ENCODE assay signal across 9 cellular contexts in the genomic region with DNA sequence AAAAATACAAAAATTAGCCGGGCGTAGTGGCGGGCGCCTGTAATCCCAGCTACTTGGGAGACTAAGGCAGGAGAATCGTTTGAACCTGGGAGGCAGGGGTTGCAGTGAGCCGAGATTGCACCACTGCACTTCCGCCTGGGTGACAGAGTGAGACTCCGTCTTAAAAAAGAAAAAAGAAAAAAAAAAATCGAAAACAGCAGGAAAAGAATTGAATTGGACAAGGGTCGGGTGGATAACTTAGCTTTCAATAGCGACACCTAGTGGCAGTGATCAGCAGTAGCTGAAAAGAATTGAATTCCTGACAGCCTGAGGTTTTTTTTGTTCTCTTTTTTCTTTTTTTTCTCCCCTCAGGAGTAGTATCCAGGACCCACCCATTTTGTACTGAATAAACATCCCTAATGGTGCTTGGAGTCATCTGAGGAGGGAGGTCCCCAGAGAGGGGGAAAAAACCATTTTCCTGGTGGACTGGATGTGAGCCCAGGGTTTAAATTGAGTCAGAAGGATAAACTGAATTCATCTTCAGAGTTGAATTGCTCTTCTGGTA. TPM values are rescaled to one million over a fixed set of nuclear protein-coding genes. Genes with fewer than 3 reads are reported as not detected.
A peak's percentile ranks its signal among the peaks of the same experiment; 100 is the strongest.
DNase-seq lines count a peak whose midpoint lies in the region; ATAC-seq, FAIRE-seq and TF ChIP-seq lines count a peak whose summit lies in the region.
"Had no signal": no experiment of that assay in that cellular context is flagged by ENCODE, and none has a peak within 500 bp of the region (broad histone marks: within the 10 kb centered on the region; RNA-seq: fewer than 3 reads in every experiment).

No MANE protein-coding gene starts in this region.

- peak overlapping the region; percentile 38 for H3K4me2 ChIP-seq in parathyroid adenoma (ENCODE audit: low read length)

- H3K9me3 Mint-ChIP-seq in glutamatergic neuron (ENCODE audit: unreplicated experiment), result no peaks in the 10 kb centered on the region

- no peaks in the 10 kb centered on the region for H3K27me3 ChIP-seq in Peyer's patch
- no peaks in the 10 kb centered on the region for H3K27me3 ChIP-seq in parathyroid adenoma (ENCODE audit: control insufficient read depth, insufficient read depth, low read length)

- no peaks in the 10 kb centered on the region for H3K9me3 ChIP-seq in Peyer's patch
- no peaks in the 10 kb centered on the region for H3K9me3 ChIP-seq in parathyroid adenoma (ENCODE audit: control insufficient read depth, low read length)

- TF ChIP-seq CTCF in LNCAP (IDR thresholded peaks at IDR 0.05), result peak; percentile 85
- peak; percentile 76 to 94 (median 86) for TF ChIP-seq CTCF in Peyer's patch (IDR thresholded peaks at IDR 0.05)
- TF ChIP-seq CTCF in glutamatergic neuron (IDR thresholded peaks at IDR 0.05; ENCODE audit: partially characterized antibody, unreplicated experiment), result peak; percentile 97
- TF ChIP-seq CTCF in parathyroid adenoma (IDR thresholded peaks at IDR 0.05), result peak; percentile 95

- FAIRE-seq in G401.6 (lab: Jason Lieb, UNC), result peak; percentile 97

- no peaks in the 10 kb centered on the region for H3K36me3 Mint-ChIP-seq in glutamatergic neuron (ENCODE audit: unreplicated experiment)

- H3K27me3 Mint-ChIP-seq in glutamatergic neuron (ENCODE audit: unreplicated experiment), result peaks cover 2% of the 10 kb centered on the region

- peak overlapping the region in 2 of 4 donors; percentile 15 to 36 for H3K4me3 ChIP-seq in Peyer's patch
- no peak overlapping the region for H3K4me3 ChIP-seq in parathyroid adenoma (ENCODE audit: low read depth, low read length)

- no peak overlapping the region for H3K27ac ChIP-seq in Peyer's patch
- no peak overlapping the region for H3K27ac ChIP-seq in parathyroid adenoma
- H3K27ac ChIP-seq: epithelial cell of prostate had no signal

- H3K4me1 ChIP-seq in Peyer's patch (no peaks in the 10 kb centered on the region), parathyroid adenoma (no peaks in the 10 kb centered on the region)

- peak in 2 of 3 donors; percentile 50 to 76 for DNase-seq in Peyer's patch
- peak; percentile 24 for DNase-seq in activated gamma-delta T cell treated with anti-CD3 and anti-CD28 coated beads, Interleukin-2, amount 50 U/mL, for 16 hours (ENCODE audit: low read depth)
- DNase-seq in glutamatergic neuron, result no peak

- ATAC-seq in HG03571 (IDR thresholded peaks at IDR 0.05; ENCODE audit: unreplicated experiment) (no peak), GM21619 (IDR thresholded peaks at IDR 0.05; ENCODE audit: unreplicated experiment) (no peak)

- no peak for TF ChIP-seq POLR2A in Peyer's patch (IDR thresholded peaks at IDR 0.05)

- H3K27ac Mint-ChIP-seq in glutamatergic neuron (ENCODE audit: unreplicated experiment), result no peak overlapping the region

- H3K9ac ChIP-seq in parathyroid adenoma, result no peak overlapping the region

- H3K4me1 Mint-ChIP-seq in glutamatergic neuron (ENCODE audit: low read depth, unreplicated experiment), result no peaks in the 10 kb centered on the region

- no peak overlapping the region for H3K4me3 Mint-ChIP-seq in glutamatergic neuron (ENCODE audit: unreplicated experiment)

- no peaks in the 10 kb centered on the region for H3K79me2 ChIP-seq in parathyroid adenoma

- peak overlapping the region; percentile 16 for H2AFZ ChIP-seq in parathyroid adenoma

- H3K36me3 ChIP-seq in Peyer's patch (no peaks in the 10 kb centered on the region), parathyroid adenoma (ENCODE audit: control insufficient read depth, insufficient read depth, low read length) (no peaks in the 10 kb centered on the region)

RNA-seq across cellular contexts. Expression of gene CYCS, which starts 55.1 kb away (rescaled TPM):
- total RNA-seq in Peyer's patch, result 10 to 100 TPM; 32.1 to 68.0 (median 53.1) TPM
- 127 TPM for total RNA-seq in glutamatergic neuron (ENCODE audit: unreplicated experiment)
